ENCODE assay signal across 32 cellular contexts in the genomic region with DNA sequence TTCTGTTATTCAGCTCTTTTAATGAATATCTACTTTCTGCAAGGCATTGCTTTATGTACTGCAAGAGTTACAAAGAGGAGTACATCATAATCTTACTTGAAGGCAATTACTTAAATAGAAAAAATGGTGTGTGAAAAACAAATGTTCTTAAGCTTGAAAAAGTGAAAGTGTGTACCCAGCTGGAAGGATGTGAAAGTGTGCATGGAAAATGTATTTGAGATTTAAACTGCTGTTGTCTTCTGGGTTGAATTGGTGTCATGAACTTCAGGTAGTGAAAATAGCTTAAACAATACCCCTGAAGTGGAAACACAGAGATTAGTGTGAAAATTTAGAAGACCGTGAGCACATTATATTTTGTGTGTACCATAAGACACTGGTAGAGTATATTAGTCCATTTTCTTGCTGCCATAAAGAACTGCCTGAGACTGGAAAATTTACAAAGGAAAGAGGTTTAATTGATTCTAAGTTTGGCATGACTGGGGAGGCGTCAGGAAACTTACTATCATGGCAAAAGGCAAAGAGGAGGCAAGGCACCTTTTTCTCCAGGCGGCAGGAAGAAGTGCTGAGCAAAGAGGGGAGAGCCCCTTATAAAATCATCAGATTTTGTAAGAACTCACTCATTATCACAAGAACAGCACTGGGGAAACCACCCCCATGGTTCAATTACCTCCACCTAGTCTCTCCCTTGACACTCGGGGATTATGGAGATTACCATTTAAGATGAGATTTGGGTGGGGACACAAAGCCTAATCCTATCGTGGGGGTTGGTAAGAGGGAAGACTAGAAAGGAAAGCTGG. TPM values are rescaled to one million over a fixed set of nuclear protein-coding genes. Genes with fewer than 3 reads are reported as not detected.
DNase-seq lines count a peak whose midpoint lies in the region; ATAC-seq and TF ChIP-seq lines count a peak whose summit lies in the region.
"Had no signal": no experiment of that assay in that cellular context is flagged by ENCODE, and none has a peak within 500 bp of the region (broad histone marks: within the 10 kb centered on the region; RNA-seq: fewer than 3 reads in every experiment).

No MANE protein-coding gene starts in this region.

- H3K27me3 ChIP-seq in OCI-LY3 (ENCODE audit: low read depth, low read length) (no peaks in the 10 kb centered on the region), breast epithelium (no peaks in the 10 kb centered on the region)
- H3K27me3 ChIP-seq in CD8-positive, alpha-beta T cell (ENCODE audit: insufficient read depth, low read length) = no peaks in the 10 kb centered on the region
- H3K27me3 ChIP-seq: esophagus squamous epithelium, foreskin keratinocyte, heart right ventricle had no signal

- H3K4me2 ChIP-seq in OCI-LY3 (ENCODE audit: low read length) = 0 out of 2 replicates have a peak overlapping the region, but pooled peaks have one; percentile 2

- no peak for TF ChIP-seq POLR2A in breast epithelium (IDR thresholded peaks at IDR 0.05)

- no peak overlapping the region for H2AFZ ChIP-seq in OCI-LY3 (ENCODE audit: low read depth, low read length)

- no peaks in the 10 kb centered on the region for H4K20me1 ChIP-seq in OCI-LY3 (ENCODE audit: insufficient read depth, low read length)

- peak; percentile 58 for ATAC-seq in activated CD4-positive, alpha-beta T cell treated with anti-CD3 and anti-CD28 coated beads for 36 hours
- ATAC-seq in GM21576 (IDR thresholded peaks at IDR 0.05; ENCODE audit: unreplicated experiment) (peak; percentile 61), naive B cell (ENCODE audit: low read depth in 2 of 2) (no peak)
- ATAC-seq in CD8-positive, alpha-beta T cell = no peak
- ATAC-seq: activated CD4-positive, CD25-positive, alpha-beta regulatory T cell treated with anti-CD3 and anti-CD28 coated beads, Interleukin-2, amount 50 U/mL, for 24 hours; foreskin keratinocyte; heart right ventricle; K562; naive thymus-derived CD8-positive, alpha-beta T cell; PC-3; sciatic nerve; T-helper 17 cell had no signal

- H3K4me1 Mint-ChIP-seq in activated CD4-positive, alpha-beta T cell treated with anti-CD3 and anti-CD28 coated beads for 36 hours = peaks cover 13% of the 10 kb centered on the region
- H3K4me1 Mint-ChIP-seq in naive B cell = peaks cover 11 to 25% (median 16%) of the 10 kb centered on the region in 3 donors
- no peaks in the 10 kb centered on the region for H3K4me1 Mint-ChIP-seq in CD8-positive, alpha-beta T cell (ENCODE audit: low read depth)
- H3K4me1 Mint-ChIP-seq: T-helper 17 cell had no signal

- H3K4me1 ChIP-seq in OCI-LY3 (ENCODE audit: low read length) (peaks cover 13% of the 10 kb centered on the region), breast epithelium (no peaks in the 10 kb centered on the region)
- H3K4me1 ChIP-seq in CD8-positive, alpha-beta T cell (ENCODE audit: insufficient read depth, low read length) = no peaks in the 10 kb centered on the region
- H3K4me1 ChIP-seq: foreskin keratinocyte, prostate gland had no signal

- intact Hi-C loops in activated CD4-positive, alpha-beta T cell treated with anti-CD3 and anti-CD28 coated beads for 36 hours (cut with DNase I, micrococcal nuclease) = loop anchor here in 1 of 2 experiments (2.0 kb wide), 1 partner anchor 15 kb away; no protein-coding TSS in a partner anchor
- intact Hi-C loops in breast epithelium (cut with DNase I; ENCODE audit: low total_unique reads) = no loop called here
- intact Hi-C loops in CD8-positive, alpha-beta T cell (cut with DNase I, micrococcal nuclease) = no loop called here

- H3K27ac ChIP-seq in OCI-LY3 (ENCODE audit: low read length) = no peak overlapping the region
- H3K27ac ChIP-seq in breast epithelium = no peak overlapping the region
- H3K27ac ChIP-seq in CD8-positive, alpha-beta T cell (ENCODE audit: low read depth, low read length) = no peak overlapping the region
- H3K27ac ChIP-seq: esophagus squamous epithelium, foreskin keratinocyte, heart right ventricle, left ventricle myocardium inferior, prostate gland had no signal

- no peaks in the 10 kb centered on the region for H3K9me3 Mint-ChIP-seq in activated CD4-positive, alpha-beta T cell treated with anti-CD3 and anti-CD28 coated beads for 36 hours (ENCODE audit: low read depth)
- peaks cover 0 to 9% (median 0%) of the 10 kb centered on the region in 7 donors for H3K9me3 Mint-ChIP-seq in naive B cell
- H3K9me3 Mint-ChIP-seq in CD8-positive, alpha-beta T cell = no peaks in the 10 kb centered on the region

- DNase-seq in activated CD4-positive, alpha-beta T cell treated with anti-CD3 and anti-CD28 coated beads for 36 hours = peak; percentile 11
- DNase-seq in activated CD4-positive, alpha-beta T cell treated with anti-CD3 and anti-CD28 coated beads, Interleukin-2, amount 50 U/mL, for 48 hours = no peak
- no peak for DNase-seq in naive B cell
- DNase-seq in breast epithelium (ENCODE audit: low spot score in 2 of 2) = no peak
- DNase-seq in GM13977 (ENCODE audit: low spot score) = no peak
- no peak for DNase-seq in CD8-positive, alpha-beta T cell
- DNase-seq: 8988T; activated naive CD4-positive, alpha-beta T cell; activated T-cell treated with anti-CD3 and anti-CD28 coated beads, Interleukin-2, amount 50 U/mL, for 48 hours; amygdala; Calu3; esophagus squamous epithelium; foreskin keratinocyte; heart right ventricle; left ventricle myocardium inferior; naive thymus-derived CD8-positive, alpha-beta T cell; NCI-H187 treated with DMSO at 0.1 percent for 48 hours; NCI-H510A treated with DMSO at 0.1 percent for 48 hours; nucleus accumbens; PC-3; stimulated activated CD4-positive, alpha-beta T cell treated with anti-CD3 and anti-CD28 coated beads, Interleukin-12 subunit alpha, Interleukin-12 subunit beta, amount 100 ng/mL, for 4 hours; stimulated activated CD4-positive, alpha-beta T cell treated with anti-CD3 and anti-CD28 coated beads, Interleukin-2, amount 100 ng/mL, for 48 hours; substantia nigra; T-helper 17 cell; trophoblast cell had no signal

- in situ Hi-C loops in GM13977 (cut with MboI; ENCODE audit: low pct_unique_long_range_greater_than_20kb, low sequenced_read_pairs, unreplicated experiment) = no loop called here

- TF ChIP-seq CTCF in OCI-LY3 (IDR thresholded peaks at IDR 0.05; ENCODE audit: low read depth, low read length) (no peak), breast epithelium (IDR thresholded peaks at IDR 0.05) (no peak), GM13977 (IDR thresholded peaks at IDR 0.05; ENCODE audit: extremely low read depth, insufficient read depth, missing control alignments) (no peak)
- TF ChIP-seq CTCF in CD8-positive, alpha-beta T cell (IDR thresholded peaks at IDR 0.05) = no peak

- CTCF ChIA-PET in activated CD4-positive, alpha-beta T cell treated with anti-CD3 and anti-CD28 coated beads for 36 hours (lab: Charles Lee) = interaction anchor here (1.3 kb wide), 1 partner anchor 9 kb away, joined by 3 read pairs; no protein-coding TSS in a partner anchor
- CTCF ChIA-PET in CD8-positive, alpha-beta T cell (lab: Charles Lee) = no interaction called here

- H3K9me3 ChIP-seq in OCI-LY3 (ENCODE audit: insufficient read depth, low read length) (no peaks in the 10 kb centered on the region), breast epithelium (no peaks in the 10 kb centered on the region)
- no peaks in the 10 kb centered on the region for H3K9me3 ChIP-seq in CD8-positive, alpha-beta T cell (ENCODE audit: low read length)
- H3K9me3 ChIP-seq: esophagus squamous epithelium, heart right ventricle, left ventricle myocardium inferior, prostate gland had no signal

- H3K4me3 Mint-ChIP-seq in activated CD4-positive, alpha-beta T cell treated with anti-CD3 and anti-CD28 coated beads for 36 hours = no peak overlapping the region
- peak overlapping the region in 2 of 8 donors; percentile 29 to 51 for H3K4me3 Mint-ChIP-seq in naive B cell
- no peak overlapping the region for H3K4me3 Mint-ChIP-seq in CD8-positive, alpha-beta T cell
- H3K4me3 Mint-ChIP-seq: CD14-positive monocyte; naive thymus-derived CD8-positive, alpha-beta T cell; T-helper 17 cell had no signal

- H3K27me3 Mint-ChIP-seq in activated CD4-positive, alpha-beta T cell treated with anti-CD3 and anti-CD28 coated beads for 36 hours = peaks cover 2% of the 10 kb centered on the region
- H3K27me3 Mint-ChIP-seq in naive B cell = peaks cover 0 to 15% (median 13%) of the 10 kb centered on the region in 3 donors
- no peaks in the 10 kb centered on the region for H3K27me3 Mint-ChIP-seq in CD8-positive, alpha-beta T cell (ENCODE audit: low read depth)
- H3K27me3 Mint-ChIP-seq: T-helper 17 cell had no signal

- H3K36me3 ChIP-seq in OCI-LY3 (replicated peaks; ENCODE audit: low read depth, low read length) (peaks cover 3% of the 10 kb centered on the region), breast epithelium (no peaks in the 10 kb centered on the region)
- H3K36me3 ChIP-seq in CD8-positive, alpha-beta T cell (ENCODE audit: insufficient read depth, low read length) = no peaks in the 10 kb centered on the region
- H3K36me3 ChIP-seq: esophagus squamous epithelium, heart right ventricle, left ventricle myocardium inferior, prostate gland had no signal

- H3K4me3 ChIP-seq in OCI-LY3 (ENCODE audit: low read length) (no peak overlapping the region), breast epithelium (no peak overlapping the region)
- H3K4me3 ChIP-seq in CD8-positive, alpha-beta T cell (ENCODE audit: low read depth, low read length) = no peak overlapping the region
- H3K4me3 ChIP-seq: esophagus squamous epithelium, heart right ventricle, K562, left ventricle myocardium inferior, prostate gland had no signal

- no peak overlapping the region for H3K9ac ChIP-seq in OCI-LY3 (ENCODE audit: low read length)

- POLR2A ChIA-PET in activated CD4-positive, alpha-beta T cell treated with anti-CD3 and anti-CD28 coated beads for 36 hours (lab: Charles Lee) = no interaction called here
- POLR2A ChIA-PET in CD8-positive, alpha-beta T cell (lab: Charles Lee) = no interaction called here

- no peaks in the 10 kb centered on the region for H3K79me2 ChIP-seq in OCI-LY3 (ENCODE audit: low read length)

- peak overlapping the region; percentile 48 for H3K27ac Mint-ChIP-seq in activated CD4-positive, alpha-beta T cell treated with anti-CD3 and anti-CD28 coated beads for 36 hours
- H3K27ac Mint-ChIP-seq in naive B cell = peak overlapping the region in 4 of 6 donors; percentile 2 to 46 (median 12)
- no peak overlapping the region for H3K27ac Mint-ChIP-seq in CD8-positive, alpha-beta T cell
- H3K27ac Mint-ChIP-seq: CD14-positive monocyte, T-helper 17 cell had no signal

- no peaks in the 10 kb centered on the region for H3K36me3 Mint-ChIP-seq in activated CD4-positive, alpha-beta T cell treated with anti-CD3 and anti-CD28 coated beads for 36 hours (ENCODE audit: low read depth)
- peaks cover 0 to 7% of the 10 kb centered on the region in 2 donors for H3K36me3 Mint-ChIP-seq in naive B cell
- H3K36me3 Mint-ChIP-seq in CD8-positive, alpha-beta T cell = no peaks in the 10 kb centered on the region
- H3K36me3 Mint-ChIP-seq: CD14-positive monocyte; naive thymus-derived CD8-positive, alpha-beta T cell had no signal

RNA-seq across cellular contexts. Expression of gene SCN2A, which starts 38.8 kb away (rescaled TPM):
- total RNA-seq in activated CD4-positive, alpha-beta T cell treated with anti-CD3 and anti-CD28 coated beads for 36 hours = under 1 TPM; 0.07 to 0.14 TPM
- polyA plus RNA-seq in naive B cell (ENCODE audit: low read depth in 6 of 6) = under 1 TPM in 4 of 6 donors, not detected in 2; 0.04 to 0.27 (median 0.16) TPM
- total RNA-seq in breast epithelium = 1 to 10 TPM in 2 of 3 donors, under 1 TPM in 1; 0.16 to 2.2 (median 2.0) TPM
- total RNA-seq in CD8-positive, alpha-beta T cell = not detected
- total RNA-seq: naive thymus-derived CD8-positive, alpha-beta T cell had no signal
- polyA plus RNA-seq: CD14-positive monocyte; naive thymus-derived CD8-positive, alpha-beta T cell had no signal

Comparison
In these comparisons a context has a peak if more than half of its experiments do, and no peak if none do; other contexts are left out.
1. ATAC-seq: peak in activated CD4-positive, alpha-beta T cell treated with anti-CD3 and anti-CD28 coated beads for 36 hours (single experiment) and GM21576 (single experiment); none in naive B cell (0 of 2) and CD8-positive, alpha-beta T cell (single experiment).